ENCODE assay signal across 12 cellular contexts in genomic region chr22:42688914-42689275, GRCh38. TPM values are rescaled to one million over a fixed set of nuclear protein-coding genes. Genes with fewer than 3 reads are reported as not detected.
DNase-seq lines count a peak whose midpoint lies in the region; ATAC-seq, FAIRE-seq and TF ChIP-seq lines count a peak whose summit lies in the region.
"Had no signal": no experiment of that assay in that cellular context is flagged by ENCODE, and none has a peak within 500 bp of the region (broad histone marks: within the 10 kb centered on the region; RNA-seq: fewer than 3 reads in every experiment).

No MANE protein-coding gene starts in this region.

- no peak overlapping the region for H3K4me3 ChIP-seq in Panc1 (ENCODE audit: low read depth in 2 of 2, low read length in 2 of 2)
- H3K4me3 ChIP-seq in fibroblast of lung (replicated peaks in 1 of 4; ENCODE audit: control extremely low read depth in 1 of 4, insufficient read depth in 1 of 4, low read depth in 3 of 4, low read length in 4 of 4), result no peak overlapping the region
- peak overlapping the region in 1 of 4 donors; percentile 17 for H3K4me3 ChIP-seq in pancreas

- H3K27me3 ChIP-seq in Panc1 (ENCODE audit: control insufficient read depth, insufficient read depth, low read length), result no peaks in the 10 kb centered on the region
- H3K27me3 ChIP-seq in fibroblast of lung (ENCODE audit: control insufficient read depth, insufficient read depth, low read length), result no peaks in the 10 kb centered on the region
- no peaks in the 10 kb centered on the region for H3K27me3 ChIP-seq in pancreas

- H4K20me1 ChIP-seq in fibroblast of lung (ENCODE audit: control insufficient read depth, extremely low read depth, insufficient read depth, low read length), result no peaks in the 10 kb centered on the region

- H3K9ac ChIP-seq in fibroblast of lung (ENCODE audit: insufficient read depth, low read length), result peak overlapping the region; percentile 48

- intact Hi-C loops in Panc1 (cut with micrococcal nuclease; ENCODE audit: unreplicated experiment), result no loop called here
- intact Hi-C loops in pancreas (cut with DNase I), result no loop called here

- CTCF ChIA-PET in Panc1 (lab: Charles Lee), result no interaction called here

- ATAC-seq in Panc1 (no peak), pancreas (peak in 3 of 4 donors; percentile 15 to 34 (median 19)), GM19452 (IDR thresholded peaks at IDR 0.05; ENCODE audit: unreplicated experiment) (no peak), GM21723 (IDR thresholded peaks at IDR 0.05; ENCODE audit: unreplicated experiment) (no peak)
- ATAC-seq: activated naive CD8-positive, alpha-beta T cell treated with anti-CD3 and anti-CD28 coated beads, Interleukin-2, amount 50 U/mL, for 24 hours; natural killer cell had no signal

- H3K9me3 ChIP-seq in Panc1 (ENCODE audit: control insufficient read depth, insufficient read depth, low read depth, low read length), result no peaks in the 10 kb centered on the region
- H3K9me3 ChIP-seq in fibroblast of lung (ENCODE audit: control insufficient read depth, insufficient read depth, low read depth, low read length), result no peaks in the 10 kb centered on the region
- no peaks in the 10 kb centered on the region for H3K9me3 ChIP-seq in pancreas

- H3K4me2 ChIP-seq in fibroblast of lung (ENCODE audit: extremely low read depth, insufficient read depth, low read length), result peak overlapping the region; percentile 52

- H2AFZ ChIP-seq in fibroblast of lung (ENCODE audit: low read length), result no peak overlapping the region

- POLR2A ChIA-PET in Panc1 (lab: Charles Lee), result no interaction called here

- no TSS peak for BruUV-seq in Panc1 (replicated peaks; lab: Mats Ljungman, UMichigan)

- 38 to 41% methylated on average over 8 of the region's 8 CpGs for WGBS in pancreas, 2 donors

- DNase-seq in Panc1 (ENCODE audit: low read depth, low spot score) (no peak), fibroblast of lung (ENCODE audit: low read depth in 2 of 2) (no peak), pancreas (no peak), activated gamma-delta T cell treated with Interleukin-2 at 50 U/mL for 16 hours (no peak), OCI-M1 (lab: John Stamatoyannopoulos, UW) (no peak)
- DNase-seq: activated CD4-positive, CD25-positive, alpha-beta regulatory T cell; activated naive CD8-positive, alpha-beta T cell treated with anti-CD3 and anti-CD28 coated beads, Interleukin-2, amount 50 U/mL, for 24 hours; natural killer cell had no signal

- peak overlapping the region; percentile 49 for H3K27ac ChIP-seq in 22Rv1
- peak overlapping the region; percentile 59; the same call in 1 of the 2 replicates for H3K27ac ChIP-seq in Panc1 (ENCODE audit: low read length)
- H3K27ac ChIP-seq in fibroblast of lung (ENCODE audit: insufficient read depth, low read length), result peak overlapping the region; percentile 79
- H3K27ac ChIP-seq in pancreas, result peak overlapping the region; percentile 54 to 89 (median 73)

- TF ChIP-seq CTCF in 22Rv1 (IDR thresholded peaks at IDR 0.05) (no peak), Panc1 (IDR thresholded peaks at IDR 0.05) (no peak), fibroblast of lung (conservative IDR thresholded peaks at IDR 0.05 in 1 of 2, IDR thresholded peaks at IDR 0.05 in 1 of 2; ENCODE audit: low read depth in 1 of 2, low read length in 2 of 2) (no peak), pancreas (IDR thresholded peaks at IDR 0.05) (no peak)

- FAIRE-seq in pancreas (lab: Jason Lieb, UNC), result no peak

- H3K4me1 ChIP-seq in Panc1 (ENCODE audit: control insufficient read depth, insufficient read depth, low read length), result peaks cover 10% of the 10 kb centered on the region
- H3K4me1 ChIP-seq in fibroblast of lung (ENCODE audit: control insufficient read depth, extremely low read depth, insufficient read depth, low read length), result peaks cover 22% of the 10 kb centered on the region
- H3K4me1 ChIP-seq in pancreas, result peaks cover 3 to 12% (median 7%) of the 10 kb centered on the region in 3 donors

- H3K36me3 ChIP-seq in Panc1 (ENCODE audit: control insufficient read depth, insufficient read depth, low read length) (no peaks in the 10 kb centered on the region), fibroblast of lung (ENCODE audit: control insufficient read depth, insufficient read depth, low read length) (peaks cover 3% of the 10 kb centered on the region), pancreas (no peaks in the 10 kb centered on the region)

- in situ Hi-C loops in Panc1 (cut with HindIII; ENCODE audit: low pct_unique_long_range_greater_than_20kb, low sequenced_read_pairs), result no loop called here

- no peaks in the 10 kb centered on the region for H3K79me2 ChIP-seq in fibroblast of lung (ENCODE audit: control insufficient read depth, insufficient read depth, low read length)

RNA-seq across cellular contexts. Expression of gene A4GALT, which starts 31.8 kb away (rescaled TPM):
- total RNA-seq in Panc1 (2021; ENCODE audit: unreplicated experiment), result 6.9 TPM
- polyA plus RNA-seq in Panc1 (2012; ENCODE audit: insufficient read length), result 9.5 TPM
- total RNA-seq in fibroblast of lung, result 14.9 and 16.2 TPM in 2 replicates
- 6.8 and 9.3 TPM in 2 replicates for polyA plus RNA-seq in fibroblast of lung
- 12.8 and 19.4 TPM in 2 replicates for polyA plus RNA-seq in fibroblast of lung (2012)
- polyA minus RNA-seq in fibroblast of lung (ENCODE audit: low replicate concordance), result 11.3 and 13.5 TPM in 2 replicates
- 1 to 10 TPM; 2.7 to 8.6 (median 3.4) TPM for total RNA-seq in pancreas
- polyA plus RNA-seq in pancreas, result 10 to 100 TPM in 1 of 2 donors, 1 to 10 TPM in 1; 7.1 to 13.2 TPM

RNA-seq across cellular contexts. Expression of gene CYB5R3, which starts 39.7 kb away (rescaled TPM):
- total RNA-seq in Panc1 (2021; ENCODE audit: unreplicated experiment), result 102 TPM
- polyA plus RNA-seq in Panc1 (2012; ENCODE audit: insufficient read length), result 194 TPM
- 36.5 and 82.1 TPM in 2 replicates for total RNA-seq in fibroblast of lung
- polyA plus RNA-seq in fibroblast of lung, result 234 and 298 TPM in 2 replicates
- 321 and 443 TPM in 2 replicates for polyA plus RNA-seq in fibroblast of lung (2012)
- 361 and 617 TPM in 2 replicates for polyA minus RNA-seq in fibroblast of lung (ENCODE audit: low replicate concordance)
- 10 to 100 TPM; 32.6 to 76.4 (median 43.6) TPM for total RNA-seq in pancreas
- 100 to 1,000 TPM in 1 of 2 donors, 10 to 100 TPM in 1; 53.6 to 105 TPM for polyA plus RNA-seq in pancreas

RNA-seq across cellular contexts. Expression of gene ATP5MGL, which starts 48.5 kb away (rescaled TPM):
- total RNA-seq in Panc1 (2021; ENCODE audit: unreplicated experiment) (0.23 TPM), fibroblast of lung (0.51 and 0.66 TPM in 2 replicates), pancreas (under 1 TPM in 5 of 6 donors, not detected in 1; 0.24 to 0.60 (median 0.34) TPM)
- polyA plus RNA-seq in Panc1 (2012; ENCODE audit: insufficient read length), result 0.30 TPM
- polyA plus RNA-seq in fibroblast of lung (0.08 and 0.11 TPM in 2 replicates), pancreas (under 1 TPM in 1 of 2 donors, not detected in 1; 0.34 TPM)
- not detected in 2 replicates for polyA plus RNA-seq in fibroblast of lung (2012)
- polyA minus RNA-seq in fibroblast of lung (ENCODE audit: low replicate concordance), result not detected in 2 replicates
- total RNA-seq: glomerular endothelial cell had no signal

Comparison
In these comparisons a context has a peak if more than half of its experiments do, and no peak if none do; other contexts are left out.
1. ATAC-seq: peak in pancreas (3 of 4); none in Panc1 (single experiment), GM19452 (single experiment) and GM21723 (single experiment).
2. Peak in every context shown above with its lines, with median percentiles within 50 percentile points of each other: H3K27ac ChIP-seq.